ENCODE assay signal across 27 cellular contexts in genomic region chrY:13069111-13069510, GRCh38.
"Had no signal": no experiment of that assay in that cellular context is flagged by ENCODE, and none has a peak within 500 bp of the region (broad histone marks: within the 10 kb centered on the region; RNA-seq: fewer than 3 reads in every experiment).

No MANE protein-coding gene starts in this region.

- H3K4me1 ChIP-seq: left lung, right atrium auricular region, right lobe of liver, stomach, testis, thyroid gland, uterus had no signal

- DNase-seq: hypothalamus; immature natural killer cell; kidney; left colon; left lung; mesendoderm; naive thymus-derived CD4-positive, alpha-beta T cell; ovary; right lobe of liver; stimulated activated CD4-positive, alpha-beta T cell treated with anti-CD3 and anti-CD28 coated beads, Interleukin-12 subunit alpha, Interleukin-12 subunit beta, amount 100 ng/mL, for 4 hours; stimulated activated CD4-positive, alpha-beta T cell treated with anti-CD3 and anti-CD28 coated beads, Interleukin-15, amount 100 ng/mL, for 24 hours; stimulated activated CD4-positive, alpha-beta T cell treated with anti-CD3 and anti-CD28 coated beads, Interleukin-2, amount 100 ng/mL, for 24 hours; stimulated activated CD4-positive, alpha-beta T cell treated with anti-CD3 and anti-CD28 coated beads, Interleukin-4, amount 100 ng/mL, for 1 hour; stimulated activated naive B cell treated with anti-CD40 and anti-IgM and Interleukin-4, amounts not matched to agents 10 μg/mL and 1 μg/mL and 100 μg/mL, for 72 hours; stimulated activated naive CD8-positive, alpha-beta T cell treated with anti-CD3 and anti-CD28 coated beads, Interleukin-15, Interleukin-2, amounts not matched to agents 100 U/mL and 50 U/mL, for 24 hours; stomach; testis; thyroid gland; uterus had no signal

- H3K9me3 Mint-ChIP-seq: mesothelial cell of epicardium; natural killer cell treated with Interleukin-12 subunit alpha and Interleukin-12 subunit beta and Interleukin-15 and Interleukin-18, amount 100 ng/mL, for 72 hours; type B pancreatic cell had no signal

- H3K9me3 ChIP-seq: ovary, right atrium auricular region, right lobe of liver, testis, thyroid gland, uterus had no signal

- H3K36me3 ChIP-seq: left lung, ovary, right atrium auricular region, right lobe of liver, stomach, thyroid gland, uterus had no signal

- H3K27ac Mint-ChIP-seq: immature natural killer cell; mesothelial cell of epicardium; naive thymus-derived CD4-positive, alpha-beta T cell; natural killer cell treated with Interleukin-12 subunit alpha and Interleukin-12 subunit beta and Interleukin-15 and Interleukin-18, amount 100 ng/mL, for 72 hours; progenitor cell of endocrine pancreas; stimulated activated naive B cell treated with anti-CD40 and anti-IgM and Interleukin-4, amounts not matched to agents 10 μg/mL and 1 μg/mL and 100 μg/mL, for 72 hours; type B pancreatic cell had no signal

- H3K27me3 ChIP-seq: left lung, ovary, right atrium auricular region, right lobe of liver, stomach, testis, thyroid gland, uterus had no signal

- H3K27me3 Mint-ChIP-seq: naive thymus-derived CD4-positive, alpha-beta T cell; natural killer cell treated with Interleukin-12 subunit alpha and Interleukin-12 subunit beta and Interleukin-15 and Interleukin-18, amount 100 ng/mL, for 72 hours; progenitor cell of endocrine pancreas; stimulated activated naive B cell treated with anti-CD40 and anti-IgM and Interleukin-4, amounts not matched to agents 10 μg/mL and 1 μg/mL and 100 μg/mL, for 72 hours; type B pancreatic cell had no signal

- H3K27ac ChIP-seq: left lung, ovary, right atrium auricular region, right lobe of liver, skin epidermis, stomach, testis, thyroid gland, uterus had no signal

- H3K36me3 Mint-ChIP-seq: immature natural killer cell; mesothelial cell of epicardium; naive thymus-derived CD4-positive, alpha-beta T cell; natural killer cell treated with Interleukin-12 subunit alpha and Interleukin-12 subunit beta and Interleukin-15 and Interleukin-18, amount 100 ng/mL, for 72 hours; stimulated activated naive B cell treated with anti-CD40 and anti-IgM and Interleukin-4, amounts not matched to agents 10 μg/mL and 1 μg/mL and 100 μg/mL, for 72 hours; type B pancreatic cell had no signal

- H3K4me1 Mint-ChIP-seq: immature natural killer cell; mesothelial cell of epicardium; stimulated activated naive B cell treated with anti-CD40 and anti-IgM and Interleukin-4, amounts not matched to agents 10 μg/mL and 1 μg/mL and 100 μg/mL, for 72 hours had no signal

- H3K4me3 ChIP-seq: left lung, lung, ovary, right atrium auricular region, right lobe of liver, skin epidermis, stomach, testis, thyroid gland, uterus had no signal

- FAIRE-seq: islet of Langerhans, kidney had no signal

- H3K4me3 Mint-ChIP-seq: immature natural killer cell; mesothelial cell of epicardium; naive thymus-derived CD4-positive, alpha-beta T cell; natural killer cell treated with Interleukin-12 subunit alpha and Interleukin-12 subunit beta and Interleukin-15 and Interleukin-18, amount 100 ng/mL, for 72 hours; stimulated activated naive B cell treated with anti-CD40 and anti-IgM and Interleukin-4, amounts not matched to agents 10 μg/mL and 1 μg/mL and 100 μg/mL, for 72 hours; type B pancreatic cell had no signal
